ENCODE assay signal across 1 cellular context in genomic region chr1:88736633-88737248, GRCh38.
A peak's percentile ranks its signal among the peaks of the same experiment; 100 is the strongest.
TF ChIP-seq lines count a peak whose summit lies in the region.

No MANE protein-coding gene starts in this region.

TF ChIP-seq in HepG2, 621 proteins besides CTCF, POLR2A, EP300 and RAD21 (continued from another document and continues in another):
- TF ChIP-seq THAP9 (CRISPR knock-in tag; IDR thresholded peaks at IDR 0.05; ENCODE audit: borderline replicate concordance) (no peak), ZNF136 (CRISPR knock-in tag; IDR thresholded peaks at IDR 0.05; ENCODE audit: low read depth) (no peak), CSRNP2 (CRISPR knock-in tag; conservative IDR thresholded peaks at IDR 0.05; ENCODE audit: low read depth) (no peak), RORA (CRISPR knock-in tag; IDR thresholded peaks at IDR 0.05) (no peak), GABPB1 (CRISPR knock-in tag; IDR thresholded peaks at IDR 0.05) (no peak), ZNF607 (CRISPR knock-in tag; IDR thresholded peaks at IDR 0.05; ENCODE audit: borderline replicate concordance) (no peak), TEAD3 (CRISPR knock-in tag; optimal IDR thresholded peaks at IDR 0.05; ENCODE audit: borderline replicate concordance) (no peak), POGZ (CRISPR knock-in tag; IDR thresholded peaks at IDR 0.05) (0 out of 2 replicates have a peak, but pooled peaks have one; percentile 32), ZNF646 (CRISPR knock-in tag; IDR thresholded peaks at IDR 0.05) (no peak), MEIS2 (CRISPR knock-in tag; IDR thresholded peaks at IDR 0.05) (no peak), EZH2 (conservative IDR thresholded peaks at IDR 0.05; ENCODE audit: low read depth, low read length) (no peak), ZNF484 (CRISPR knock-in tag; IDR thresholded peaks at IDR 0.05; ENCODE audit: borderline replicate concordance, low read depth) (no peak), HOXD1 (CRISPR knock-in tag; IDR thresholded peaks at IDR 0.05) (no peak), ZBTB4 (CRISPR knock-in tag; IDR thresholded peaks at IDR 0.05; ENCODE audit: borderline replicate concordance) (no peak)
- TF ChIP-seq, protein P1, sequence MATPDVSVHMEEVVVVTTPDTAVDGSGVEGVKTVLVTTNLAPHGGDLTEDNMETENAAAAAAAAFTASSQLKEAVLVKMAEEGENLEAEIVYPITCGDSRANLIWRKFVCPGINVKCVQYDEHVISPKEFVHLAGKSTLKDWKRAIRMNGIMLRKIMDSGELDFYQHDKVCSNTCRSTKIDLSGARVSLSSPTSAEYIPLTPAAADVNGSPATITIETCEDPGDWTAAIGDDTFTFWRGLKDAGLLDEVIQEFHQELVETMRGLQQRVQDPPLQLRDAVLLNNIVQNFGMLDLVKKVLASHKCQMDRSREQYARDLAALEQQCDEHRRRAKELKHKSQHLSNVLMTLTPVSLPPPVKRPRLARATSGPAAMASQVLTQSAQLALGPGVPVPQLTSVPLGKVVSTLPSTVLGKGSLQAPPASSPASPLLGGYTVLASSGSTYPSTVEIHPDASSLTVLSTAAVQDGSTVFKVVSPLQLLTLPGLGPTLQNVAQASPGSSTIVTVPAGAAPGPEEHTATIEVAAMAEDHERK (CRISPR knock-in tag; IDR thresholded peaks at IDR 0.05; ENCODE audit: low read depth) = no peak
- TF ChIP-seq, protein P2, sequence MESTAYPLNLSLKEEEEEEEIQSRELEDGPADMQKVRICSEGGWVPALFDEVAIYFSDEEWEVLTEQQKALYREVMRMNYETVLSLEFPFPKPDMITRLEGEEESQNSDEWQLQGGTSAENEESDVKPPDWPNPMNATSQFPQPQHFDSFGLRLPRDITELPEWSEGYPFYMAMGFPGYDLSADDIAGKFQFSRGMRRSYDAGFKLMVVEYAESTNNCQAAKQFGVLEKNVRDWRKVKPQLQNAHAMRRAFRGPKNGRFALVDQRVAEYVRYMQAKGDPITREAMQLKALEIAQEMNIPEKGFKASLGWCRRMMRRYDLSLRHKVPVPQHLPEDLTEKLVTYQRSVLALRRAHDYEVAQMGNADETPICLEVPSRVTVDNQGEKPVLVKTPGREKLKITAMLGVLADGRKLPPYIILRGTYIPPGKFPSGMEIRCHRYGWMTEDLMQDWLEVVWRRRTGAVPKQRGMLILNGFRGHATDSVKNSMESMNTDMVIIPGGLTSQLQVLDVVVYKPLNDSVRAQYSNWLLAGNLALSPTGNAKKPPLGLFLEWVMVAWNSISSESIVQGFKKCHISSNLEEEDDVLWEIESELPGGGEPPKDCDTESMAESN (CRISPR knock-in tag; conservative IDR thresholded peaks at IDR 0.05) = no peak
- TF ChIP-seq, protein P3, sequence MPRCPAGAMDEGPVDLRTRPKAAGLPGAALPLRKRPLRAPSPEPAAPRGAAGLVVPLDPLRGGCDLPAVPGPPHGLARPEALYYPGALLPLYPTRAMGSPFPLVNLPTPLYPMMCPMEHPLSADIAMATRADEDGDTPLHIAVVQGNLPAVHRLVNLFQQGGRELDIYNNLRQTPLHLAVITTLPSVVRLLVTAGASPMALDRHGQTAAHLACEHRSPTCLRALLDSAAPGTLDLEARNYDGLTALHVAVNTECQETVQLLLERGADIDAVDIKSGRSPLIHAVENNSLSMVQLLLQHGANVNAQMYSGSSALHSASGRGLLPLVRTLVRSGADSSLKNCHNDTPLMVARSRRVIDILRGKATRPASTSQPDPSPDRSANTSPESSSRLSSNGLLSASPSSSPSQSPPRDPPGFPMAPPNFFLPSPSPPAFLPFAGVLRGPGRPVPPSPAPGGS (CRISPR knock-in tag; IDR thresholded peaks at IDR 0.05) = no peak
- TF ChIP-seq, protein P4, sequence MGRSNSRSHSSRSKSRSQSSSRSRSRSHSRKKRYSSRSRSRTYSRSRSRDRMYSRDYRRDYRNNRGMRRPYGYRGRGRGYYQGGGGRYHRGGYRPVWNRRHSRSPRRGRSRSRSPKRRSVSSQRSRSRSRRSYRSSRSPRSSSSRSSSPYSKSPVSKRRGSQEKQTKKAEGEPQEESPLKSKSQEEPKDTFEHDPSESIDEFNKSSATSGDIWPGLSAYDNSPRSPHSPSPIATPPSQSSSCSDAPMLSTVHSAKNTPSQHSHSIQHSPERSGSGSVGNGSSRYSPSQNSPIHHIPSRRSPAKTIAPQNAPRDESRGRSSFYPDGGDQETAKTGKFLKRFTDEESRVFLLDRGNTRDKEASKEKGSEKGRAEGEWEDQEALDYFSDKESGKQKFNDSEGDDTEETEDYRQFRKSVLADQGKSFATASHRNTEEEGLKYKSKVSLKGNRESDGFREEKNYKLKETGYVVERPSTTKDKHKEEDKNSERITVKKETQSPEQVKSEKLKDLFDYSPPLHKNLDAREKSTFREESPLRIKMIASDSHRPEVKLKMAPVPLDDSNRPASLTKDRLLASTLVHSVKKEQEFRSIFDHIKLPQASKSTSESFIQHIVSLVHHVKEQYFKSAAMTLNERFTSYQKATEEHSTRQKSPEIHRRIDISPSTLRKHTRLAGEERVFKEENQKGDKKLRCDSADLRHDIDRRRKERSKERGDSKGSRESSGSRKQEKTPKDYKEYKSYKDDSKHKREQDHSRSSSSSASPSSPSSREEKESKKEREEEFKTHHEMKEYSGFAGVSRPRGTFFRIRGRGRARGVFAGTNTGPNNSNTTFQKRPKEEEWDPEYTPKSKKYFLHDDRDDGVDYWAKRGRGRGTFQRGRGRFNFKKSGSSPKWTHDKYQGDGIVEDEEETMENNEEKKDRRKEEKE (IDR thresholded peaks at IDR 0.05) = no peak
